Comparison of ENCODE assay signal across 16 cellular contexts in genomic region chr9:86655147-86655546, GRCh38.
"Had no signal": no experiment of that assay in that cellular context is flagged by ENCODE, and none has a peak within 500 bp of the region (broad histone marks: within the 10 kb centered on the region; RNA-seq: fewer than 3 reads in every experiment).

No MANE protein-coding gene starts in this region.

- H3K27me3 ChIP-seq: tibial nerve, vagina had no signal

- ATAC-seq: activated CD4-positive, alpha-beta T cell treated with anti-CD3 and anti-CD28 coated beads for 36 hours; activated CD8-positive, alpha-beta T cell treated with anti-CD3 and anti-CD28 coated beads, Interleukin-2, amount 10 ng/mL, durations not matched to agents 7 days and 5 days; left colon; naive thymus-derived CD8-positive, alpha-beta T cell; right cardiac atrium; stimulated activated effector memory CD8-positive, alpha-beta T cell treated with anti-CD3 and anti-CD28 coated beads, Interleukin-12 subunit alpha, Interleukin-12 subunit beta, amount 100 ng/mL, for 72 hours had no signal

- H3K9me3 ChIP-seq: tibial nerve, vagina had no signal

- DNase-seq: activated CD4-positive, alpha-beta T cell treated with anti-CD3 and anti-CD28 coated beads for 36 hours; activated CD8-positive, alpha-beta memory T cell treated with anti-CD3 and anti-CD28 coated beads, Interleukin-2, amount 50 U/mL, for 48 hours; activated CD8-positive, alpha-beta T cell treated with anti-CD3 and anti-CD28 coated beads, Interleukin-2, amount 10 ng/mL, durations not matched to agents 7 days and 5 days; activated naive CD4-positive, alpha-beta T cell treated with anti-CD3 and anti-CD28 coated beads for 36 hours; caudate nucleus; effector memory CD4-positive, alpha-beta T cell; left colon; naive thymus-derived CD8-positive, alpha-beta T cell; nucleus accumbens; right cardiac atrium; WERI-Rb-1 had no signal

- H3K4me3 ChIP-seq: lung, smooth muscle cell, tibial nerve, vagina had no signal

- H3K27ac ChIP-seq: tibial nerve, vagina, WERI-Rb-1 had no signal

- H3K4me2 ChIP-seq: smooth muscle cell had no signal

- H3K36me3 ChIP-seq: tibial nerve, vagina, WERI-Rb-1 had no signal
